ENCODE assay signal across 1 cellular context in genomic region chr14:94689218-94689984, GRCh38.
TF ChIP-seq lines count a peak whose summit lies in the region.

No MANE protein-coding gene starts in this region.

TF ChIP-seq in HEK293, 187 proteins besides CTCF, POLR2A, EP300 and RAD21 (continued from another document):
- TF ChIP-seq PRDM2 (tag by site-specific recombination; IDR thresholded peaks at IDR 0.05; ENCODE audit: borderline replicate concordance) (no peak), ZNF146 (tag by site-specific recombination; IDR thresholded peaks at IDR 0.05) (no peak), PATZ1 (tag by site-specific recombination; IDR thresholded peaks at IDR 0.05) (peak; percentile 50), ZNF335 (tag by site-specific recombination; conservative IDR thresholded peaks at IDR 0.05) (0 out of 2 replicates have a peak, but pooled peaks have one; percentile 9), GLIS2 (tag by site-specific recombination; IDR thresholded peaks at IDR 0.05) (0 out of 2 replicates have a peak, but pooled peaks have one; percentile 30), ZNF501 (tag by site-specific recombination; IDR thresholded peaks at IDR 0.05) (peak; percentile 31; the same call in 1 of the 2 replicates), ZNF692 (tag by site-specific recombination; IDR thresholded peaks at IDR 0.05) (peak; percentile 94), ZNF214 (tag by site-specific recombination; IDR thresholded peaks at IDR 0.05; ENCODE audit: borderline replicate concordance) (no peak), ZNF544 (tag by site-specific recombination; IDR thresholded peaks at IDR 0.05) (no peak), TCF7L2 (IDR thresholded peaks at IDR 0.05; ENCODE audit: borderline replicate concordance, low read depth, low read length) (no peak), ZBTB8A (tag by site-specific recombination; IDR thresholded peaks at IDR 0.05) (no peak), GLIS1 (tag by site-specific recombination; IDR thresholded peaks at IDR 0.05) (0 out of 2 replicates have a peak, but pooled peaks have one; percentile 25), WT1 (tag by site-specific recombination; IDR thresholded peaks at IDR 0.05) (no peak), ZFP69B (tag by site-specific recombination; IDR thresholded peaks at IDR 0.05) (peak; percentile 85), KLF17 (tag by site-specific recombination; IDR thresholded peaks at IDR 0.05) (0 out of 2 replicates have a peak, but pooled peaks have one; percentile 28), ZNF585B (tag by site-specific recombination; IDR thresholded peaks at IDR 0.05) (no peak), ZNF654 (tag by site-specific recombination; IDR thresholded peaks at IDR 0.05; ENCODE audit: low read depth) (peak; percentile 75), ZFP37 (tag by site-specific recombination; IDR thresholded peaks at IDR 0.05) (peak; percentile 54; the same call in 1 of the 2 replicates), PRDM10 (tag by site-specific recombination; IDR thresholded peaks at IDR 0.05) (0 out of 2 replicates have a peak, but pooled peaks have one; percentile 9), ZNF426 (tag by site-specific recombination; IDR thresholded peaks at IDR 0.05) (no peak), ZNF660 (tag by site-specific recombination; IDR thresholded peaks at IDR 0.05) (peak; percentile 33; the same call in 1 of the 2 replicates), ZIC2 (tag by site-specific recombination; IDR thresholded peaks at IDR 0.05) (peak; percentile 50), ZNF701 (tag by site-specific recombination; IDR thresholded peaks at IDR 0.05) (no peak), ZNF362 (tag by site-specific recombination; IDR thresholded peaks at IDR 0.05) (no peak), KLF10 (tag by site-specific recombination; IDR thresholded peaks at IDR 0.05) (no peak), ZNF169 (tag by site-specific recombination; IDR thresholded peaks at IDR 0.05) (no peak), KLF9 (tag by site-specific recombination; IDR thresholded peaks at IDR 0.05; ENCODE audit: low read depth) (no peak), FEZF1 (tag by site-specific recombination; IDR thresholded peaks at IDR 0.05) (no peak), ZNF561 (tag by site-specific recombination; IDR thresholded peaks at IDR 0.05; ENCODE audit: borderline replicate concordance) (peak; percentile 29; the same call in 1 of the 2 replicates), ZSCAN30 (tag by site-specific recombination; IDR thresholded peaks at IDR 0.05) (peak; percentile 73), ZNF341 (tag by site-specific recombination; IDR thresholded peaks at IDR 0.05; ENCODE audit: low read depth) (no peak), PBX3 (CRISPR knock-in tag; IDR thresholded peaks at IDR 0.05) (0 out of 2 replicates have a peak, but pooled peaks have one; percentile 50), ZNF391 (tag by site-specific recombination; IDR thresholded peaks at IDR 0.05; ENCODE audit: borderline replicate concordance, low read depth) (peak; percentile 14; the same call in 1 of the 2 replicates), ZBTB17 (tag by site-specific recombination; IDR thresholded peaks at IDR 0.05) (0 out of 2 replicates have a peak, but pooled peaks have one; percentile 34), ZFHX2 (tag by site-specific recombination; conservative IDR thresholded peaks at IDR 0.05) (no peak), MYNN (tag by site-specific recombination; IDR thresholded peaks at IDR 0.05; ENCODE audit: borderline replicate concordance) (no peak), KLF8 (tag by site-specific recombination; IDR thresholded peaks at IDR 0.05) (peak; percentile 38; the same call in 1 of the 2 replicates), ZNF664 (tag by site-specific recombination; IDR thresholded peaks at IDR 0.05) (no peak), ZNF677 (tag by site-specific recombination; IDR thresholded peaks at IDR 0.05) (no peak)
